1 cellular context compared by ENCODE assay signal in the genomic region with DNA sequence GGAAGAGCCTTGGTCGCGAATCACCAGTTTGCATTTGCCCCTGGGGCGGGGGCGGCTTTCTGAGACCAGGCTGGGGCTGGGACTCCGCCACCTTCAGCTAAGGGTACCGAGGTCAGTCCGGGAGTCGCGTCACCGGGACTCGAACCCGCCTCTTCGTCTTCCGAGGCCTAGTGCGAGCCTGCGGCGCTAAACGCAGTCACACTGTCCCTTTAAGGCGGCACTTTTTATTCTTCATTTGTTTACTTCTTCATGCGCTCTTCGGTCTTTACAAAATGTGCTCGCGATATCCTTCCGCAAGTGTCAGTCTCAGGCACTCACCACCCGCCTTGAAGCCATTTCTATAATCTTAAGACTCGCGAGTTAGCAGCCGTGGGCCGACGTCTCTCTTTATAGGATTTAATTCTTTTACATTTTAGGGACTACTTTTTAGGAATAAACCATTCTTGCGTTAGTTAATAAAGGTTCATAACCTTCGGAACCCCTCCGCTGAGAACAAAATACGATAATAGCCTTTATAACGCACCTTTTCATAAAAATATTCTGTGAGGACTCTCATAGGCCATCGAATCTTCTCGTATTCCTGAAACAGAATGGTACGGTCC.
TF ChIP-seq lines count a peak whose summit lies in the region.

No MANE protein-coding gene starts in this region.

TF ChIP-seq in HepG2, 621 proteins besides CTCF, POLR2A, EP300 and RAD21 (continues in another document):
- TF ChIP-seq ZNF577 (CRISPR knock-in tag; IDR thresholded peaks at IDR 0.05; ENCODE audit: borderline replicate concordance, low read depth) (no peak), KLF11 (CRISPR knock-in tag; IDR thresholded peaks at IDR 0.05) (no peak), FOXP1 (IDR thresholded peaks at IDR 0.05) (peak; percentile 98), FOXP1 (CRISPR knock-in tag; IDR thresholded peaks at IDR 0.05) (peak; percentile 90), ZNF772 (CRISPR knock-in tag; IDR thresholded peaks at IDR 0.05) (peak; percentile 40), EED (CRISPR knock-in tag; IDR thresholded peaks at IDR 0.05) (0 out of 2 replicates have a peak, but pooled peaks have one; percentile 72), RBM22 (optimal IDR thresholded peaks at IDR 0.05; ENCODE audit: low read length) (peak; percentile 87), ZNF724P (CRISPR knock-in tag; IDR thresholded peaks at IDR 0.05; ENCODE audit: borderline replicate concordance) (no peak), KAT8 (CRISPR knock-in tag; IDR thresholded peaks at IDR 0.05) (peak; percentile 76), ZNF790 (CRISPR knock-in tag; IDR thresholded peaks at IDR 0.05; ENCODE audit: borderline replicate concordance) (peak; percentile 83), FOXK2 (IDR thresholded peaks at IDR 0.05) (peak; percentile 98), GTF3A (CRISPR knock-in tag; conservative IDR thresholded peaks at IDR 0.05) (0 out of 2 replicates have a peak, but pooled peaks have one; percentile 49), HOXA9 (CRISPR knock-in tag; IDR thresholded peaks at IDR 0.05; ENCODE audit: borderline replicate concordance) (no peak), ELF1 (CRISPR knock-in tag; IDR thresholded peaks at IDR 0.05) (no peak), ZNF10 (CRISPR knock-in tag; IDR thresholded peaks at IDR 0.05; ENCODE audit: borderline replicate concordance, low read depth) (no peak), ZNF136 (CRISPR knock-in tag; IDR thresholded peaks at IDR 0.05; ENCODE audit: low read depth) (no peak), NFKB2 (CRISPR knock-in tag; IDR thresholded peaks at IDR 0.05; ENCODE audit: borderline replicate concordance) (no peak; the same call in none of the 2 replicates), ZNF879 (CRISPR knock-in tag; IDR thresholded peaks at IDR 0.05) (no peak), SKI (IDR thresholded peaks at IDR 0.05; ENCODE audit: partially characterized antibody) (peak; percentile 70), ZFP36L1 (CRISPR knock-in tag; IDR thresholded peaks at IDR 0.05) (peak; percentile 35; the same call in 1 of the 2 replicates), ZNF501 (CRISPR knock-in tag; IDR thresholded peaks at IDR 0.05) (no peak; the same call in 1 of the 2 replicates), DPF2 (CRISPR knock-in tag; IDR thresholded peaks at IDR 0.05; ENCODE audit: borderline replicate concordance, low read depth) (no peak), ZNF747 (CRISPR knock-in tag; IDR thresholded peaks at IDR 0.05; ENCODE audit: borderline replicate concordance) (peak; percentile 71; the same call in 1 of the 2 replicates), RELA (CRISPR knock-in tag; IDR thresholded peaks at IDR 0.05) (no peak), FOXK1 (CRISPR knock-in tag; IDR thresholded peaks at IDR 0.05; ENCODE audit: borderline replicate concordance, low read depth) (peak; percentile 99)
- TF ChIP-seq, protein P1, sequence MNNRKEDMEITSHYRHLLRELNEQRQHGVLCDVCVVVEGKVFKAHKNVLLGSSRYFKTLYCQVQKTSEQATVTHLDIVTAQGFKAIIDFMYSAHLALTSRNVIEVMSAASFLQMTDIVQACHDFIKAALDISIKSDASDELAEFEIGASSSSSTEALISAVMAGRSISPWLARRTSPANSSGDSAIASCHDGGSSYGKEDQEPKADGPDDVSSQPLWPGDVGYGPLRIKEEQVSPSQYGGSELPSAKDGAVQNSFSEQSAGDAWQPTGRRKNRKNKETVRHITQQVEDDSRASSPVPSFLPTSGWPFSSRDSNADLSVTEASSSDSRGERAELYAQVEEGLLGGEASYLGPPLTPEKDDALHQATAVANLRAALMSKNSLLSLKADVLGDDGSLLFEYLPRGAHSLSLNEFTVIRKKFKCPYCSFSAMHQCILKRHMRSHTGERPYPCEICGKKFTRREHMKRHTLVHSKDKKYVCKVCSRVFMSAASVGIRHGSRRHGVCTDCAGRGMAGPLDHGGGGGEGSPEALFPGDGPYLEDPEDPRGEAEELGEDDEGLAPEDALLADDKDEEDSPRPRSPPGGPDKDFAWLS (CRISPR knock-in tag; IDR thresholded peaks at IDR 0.05; ENCODE audit: borderline replicate concordance): no peak
- TF ChIP-seq, protein P2, sequence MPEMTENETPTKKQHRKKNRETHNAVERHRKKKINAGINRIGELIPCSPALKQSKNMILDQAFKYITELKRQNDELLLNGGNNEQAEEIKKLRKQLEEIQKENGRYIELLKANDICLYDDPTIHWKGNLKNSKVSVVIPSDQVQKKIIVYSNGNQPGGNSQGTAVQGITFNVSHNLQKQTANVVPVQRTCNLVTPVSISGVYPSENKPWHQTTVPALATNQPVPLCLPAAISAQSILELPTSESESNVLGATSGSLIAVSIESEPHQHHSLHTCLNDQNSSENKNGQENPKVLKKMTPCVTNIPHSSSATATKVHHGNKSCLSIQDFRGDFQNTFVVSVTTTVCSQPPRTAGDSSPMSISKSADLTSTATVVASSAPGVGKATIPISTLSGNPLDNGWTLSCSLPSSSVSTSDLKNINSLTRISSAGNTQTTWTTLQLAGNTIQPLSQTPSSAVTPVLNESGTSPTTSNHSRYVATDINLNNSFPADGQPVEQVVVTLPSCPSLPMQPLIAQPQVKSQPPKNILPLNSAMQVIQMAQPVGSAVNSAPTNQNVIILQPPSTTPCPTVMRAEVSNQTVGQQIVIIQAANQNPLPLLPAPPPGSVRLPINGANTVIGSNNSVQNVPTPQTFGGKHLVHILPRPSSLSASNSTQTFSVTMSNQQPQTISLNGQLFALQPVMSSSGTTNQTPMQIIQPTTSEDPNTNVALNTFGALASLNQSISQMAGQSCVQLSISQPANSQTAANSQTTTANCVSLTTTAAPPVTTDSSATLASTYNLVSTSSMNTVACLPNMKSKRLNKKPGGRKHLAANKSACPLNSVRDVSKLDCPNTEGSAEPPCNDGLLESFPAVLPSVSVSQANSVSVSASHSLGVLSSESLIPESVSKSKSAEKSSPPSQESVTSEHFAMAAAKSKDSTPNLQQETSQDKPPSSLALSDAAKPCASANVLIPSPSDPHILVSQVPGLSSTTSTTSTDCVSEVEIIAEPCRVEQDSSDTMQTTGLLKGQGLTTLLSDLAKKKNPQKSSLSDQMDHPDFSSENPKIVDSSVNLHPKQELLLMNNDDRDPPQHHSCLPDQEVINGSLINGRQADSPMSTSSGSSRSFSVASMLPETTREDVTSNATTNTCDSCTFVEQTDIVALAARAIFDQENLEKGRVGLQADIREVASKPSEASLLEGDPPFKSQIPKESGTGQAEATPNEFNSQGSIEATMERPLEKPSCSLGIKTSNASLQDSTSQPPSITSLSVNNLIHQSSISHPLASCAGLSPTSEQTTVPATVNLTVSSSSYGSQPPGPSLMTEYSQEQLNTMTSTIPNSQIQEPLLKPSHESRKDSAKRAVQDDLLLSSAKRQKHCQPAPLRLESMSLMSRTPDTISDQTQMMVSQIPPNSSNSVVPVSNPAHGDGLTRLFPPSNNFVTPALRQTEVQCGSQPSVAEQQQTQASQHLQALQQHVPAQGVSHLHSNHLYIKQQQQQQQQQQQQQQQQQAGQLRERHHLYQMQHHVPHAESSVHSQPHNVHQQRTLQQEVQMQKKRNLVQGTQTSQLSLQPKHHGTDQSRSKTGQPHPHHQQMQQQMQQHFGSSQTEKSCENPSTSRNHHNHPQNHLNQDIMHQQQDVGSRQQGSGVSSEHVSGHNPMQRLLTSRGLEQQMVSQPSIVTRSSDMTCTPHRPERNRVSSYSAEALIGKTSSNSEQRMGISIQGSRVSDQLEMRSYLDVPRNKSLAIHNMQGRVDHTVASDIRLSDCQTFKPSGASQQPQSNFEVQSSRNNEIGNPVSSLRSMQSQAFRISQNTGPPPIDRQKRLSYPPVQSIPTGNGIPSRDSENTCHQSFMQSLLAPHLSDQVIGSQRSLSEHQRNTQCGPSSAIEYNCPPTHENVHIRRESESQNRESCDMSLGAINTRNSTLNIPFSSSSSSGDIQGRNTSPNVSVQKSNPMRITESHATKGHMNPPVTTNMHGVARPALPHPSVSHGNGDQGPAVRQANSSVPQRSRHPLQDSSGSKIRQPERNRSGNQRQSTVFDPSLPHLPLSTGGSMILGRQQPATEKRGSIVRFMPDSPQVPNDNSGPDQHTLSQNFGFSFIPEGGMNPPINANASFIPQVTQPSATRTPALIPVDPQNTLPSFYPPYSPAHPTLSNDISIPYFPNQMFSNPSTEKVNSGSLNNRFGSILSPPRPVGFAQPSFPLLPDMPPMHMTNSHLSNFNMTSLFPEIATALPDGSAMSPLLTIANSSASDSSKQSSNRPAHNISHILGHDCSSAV (CRISPR knock-in tag; IDR thresholded peaks at IDR 0.05; ENCODE audit: borderline replicate concordance): 0 out of 2 replicates have a peak, but pooled peaks have one; percentile 78
- TF ChIP-seq, protein P3, sequence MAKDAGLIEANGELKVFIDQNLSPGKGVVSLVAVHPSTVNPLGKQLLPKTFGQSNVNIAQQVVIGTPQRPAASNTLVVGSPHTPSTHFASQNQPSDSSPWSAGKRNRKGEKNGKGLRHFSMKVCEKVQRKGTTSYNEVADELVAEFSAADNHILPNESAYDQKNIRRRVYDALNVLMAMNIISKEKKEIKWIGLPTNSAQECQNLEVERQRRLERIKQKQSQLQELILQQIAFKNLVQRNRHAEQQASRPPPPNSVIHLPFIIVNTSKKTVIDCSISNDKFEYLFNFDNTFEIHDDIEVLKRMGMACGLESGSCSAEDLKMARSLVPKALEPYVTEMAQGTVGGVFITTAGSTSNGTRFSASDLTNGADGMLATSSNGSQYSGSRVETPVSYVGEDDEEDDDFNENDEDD (CRISPR knock-in tag; IDR thresholded peaks at IDR 0.05; ENCODE audit: borderline replicate concordance): peak; percentile 20; the same call in 1 of the 2 replicates
- TF ChIP-seq, protein P4, sequence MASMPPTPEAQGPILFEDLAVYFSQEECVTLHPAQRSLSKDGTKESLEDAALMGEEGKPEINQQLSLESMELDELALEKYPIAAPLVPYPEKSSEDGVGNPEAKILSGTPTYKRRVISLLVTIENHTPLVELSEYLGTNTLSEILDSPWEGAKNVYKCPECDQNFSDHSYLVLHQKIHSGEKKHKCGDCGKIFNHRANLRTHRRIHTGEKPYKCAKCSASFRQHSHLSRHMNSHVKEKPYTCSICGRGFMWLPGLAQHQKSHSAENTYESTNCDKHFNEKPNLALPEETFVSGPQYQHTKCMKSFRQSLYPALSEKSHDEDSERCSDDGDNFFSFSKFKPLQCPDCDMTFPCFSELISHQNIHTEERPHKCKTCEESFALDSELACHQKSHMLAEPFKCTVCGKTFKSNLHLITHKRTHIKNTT (CRISPR knock-in tag; IDR thresholded peaks at IDR 0.05): no peak
- TF ChIP-seq, protein P5, sequence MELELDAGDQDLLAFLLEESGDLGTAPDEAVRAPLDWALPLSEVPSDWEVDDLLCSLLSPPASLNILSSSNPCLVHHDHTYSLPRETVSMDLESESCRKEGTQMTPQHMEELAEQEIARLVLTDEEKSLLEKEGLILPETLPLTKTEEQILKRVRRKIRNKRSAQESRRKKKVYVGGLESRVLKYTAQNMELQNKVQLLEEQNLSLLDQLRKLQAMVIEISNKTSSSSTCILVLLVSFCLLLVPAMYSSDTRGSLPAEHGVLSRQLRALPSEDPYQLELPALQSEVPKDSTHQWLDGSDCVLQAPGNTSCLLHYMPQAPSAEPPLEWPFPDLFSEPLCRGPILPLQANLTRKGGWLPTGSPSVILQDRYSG (CRISPR knock-in tag; IDR thresholded peaks at IDR 0.05): peak; percentile 53; the same call in 1 of the 2 replicates
- TF ChIP-seq, protein P6, sequence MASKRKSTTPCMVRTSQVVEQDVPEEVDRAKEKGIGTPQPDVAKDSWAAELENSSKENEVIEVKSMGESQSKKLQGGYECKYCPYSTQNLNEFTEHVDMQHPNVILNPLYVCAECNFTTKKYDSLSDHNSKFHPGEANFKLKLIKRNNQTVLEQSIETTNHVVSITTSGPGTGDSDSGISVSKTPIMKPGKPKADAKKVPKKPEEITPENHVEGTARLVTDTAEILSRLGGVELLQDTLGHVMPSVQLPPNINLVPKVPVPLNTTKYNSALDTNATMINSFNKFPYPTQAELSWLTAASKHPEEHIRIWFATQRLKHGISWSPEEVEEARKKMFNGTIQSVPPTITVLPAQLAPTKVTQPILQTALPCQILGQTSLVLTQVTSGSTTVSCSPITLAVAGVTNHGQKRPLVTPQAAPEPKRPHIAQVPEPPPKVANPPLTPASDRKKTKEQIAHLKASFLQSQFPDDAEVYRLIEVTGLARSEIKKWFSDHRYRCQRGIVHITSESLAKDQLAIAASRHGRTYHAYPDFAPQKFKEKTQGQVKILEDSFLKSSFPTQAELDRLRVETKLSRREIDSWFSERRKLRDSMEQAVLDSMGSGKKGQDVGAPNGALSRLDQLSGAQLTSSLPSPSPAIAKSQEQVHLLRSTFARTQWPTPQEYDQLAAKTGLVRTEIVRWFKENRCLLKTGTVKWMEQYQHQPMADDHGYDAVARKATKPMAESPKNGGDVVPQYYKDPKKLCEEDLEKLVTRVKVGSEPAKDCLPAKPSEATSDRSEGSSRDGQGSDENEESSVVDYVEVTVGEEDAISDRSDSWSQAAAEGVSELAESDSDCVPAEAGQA (IDR thresholded peaks at IDR 0.05; ENCODE audit: low read depth): no peak
- TF ChIP-seq, protein P6 (CRISPR knock-in tag; IDR thresholded peaks at IDR 0.05; ENCODE audit: borderline replicate concordance): 0 out of 2 replicates have a peak, but pooled peaks have one; percentile 44
